Comparison of ENCODE assay signal across 8 cellular contexts in genomic region chr9:37801959-37802711, GRCh38. TPM values are rescaled to one million over a fixed set of nuclear protein-coding genes. Genes with fewer than 3 reads are reported as not detected.
DNase-seq lines count a peak whose midpoint lies in the region; ATAC-seq and TF ChIP-seq lines count a peak whose summit lies in the region.

No MANE protein-coding gene starts in this region.

- no peak for TF ChIP-seq CTCF in left lung (IDR thresholded peaks at IDR 0.05)

- H3K9me3 ChIP-seq in left lung (no peaks in the 10 kb centered on the region), thymus (ENCODE audit: control insufficient read depth) (no peaks in the 10 kb centered on the region)

- 84% methylated on average over 10 of the region's 10 CpGs for WGBS in thymus

- no peaks in the 10 kb centered on the region for H3K36me3 ChIP-seq in left lung
- peaks cover 3% of the 10 kb centered on the region for H3K36me3 ChIP-seq in thymus (ENCODE audit: control insufficient read depth, insufficient read depth)

- peak overlapping the region; percentile 94 for H3K4me3 Mint-ChIP-seq in activated CD4-positive, alpha-beta T cell treated with anti-CD3 and anti-CD28 coated beads, Interleukin-2, amount 10 ng/mL, durations not matched to agents 7 days and 5 days
- peak overlapping the region; percentile 91 for H3K4me3 Mint-ChIP-seq in activated naive CD8-positive, alpha-beta T cell treated with anti-CD3 and anti-CD28 coated beads, Interleukin-2, amount 10 ng/mL, durations not matched to agents 7 days and 5 days

- H3K4me3 ChIP-seq in left lung (peak overlapping the region; percentile 94 to 96), thymus (ENCODE audit: low read length) (peak overlapping the region; percentile 96)

- ATAC-seq in activated naive CD8-positive, alpha-beta T cell treated with anti-CD3 and anti-CD28 coated beads, Interleukin-2, amount 10 ng/mL, durations not matched to agents 7 days and 5 days (ENCODE audit: low read depth): no peak
- no peak for ATAC-seq in left lung
- ATAC-seq in HG02798 (IDR thresholded peaks at IDR 0.05; ENCODE audit: poor library complexity, unreplicated experiment): no peak

- H3K36me3 Mint-ChIP-seq in activated CD4-positive, alpha-beta T cell treated with anti-CD3 and anti-CD28 coated beads, Interleukin-2, amount 10 ng/mL, durations not matched to agents 7 days and 5 days (ENCODE audit: low read depth): peaks cover 15% of the 10 kb centered on the region
- H3K36me3 Mint-ChIP-seq in activated naive CD8-positive, alpha-beta T cell treated with anti-CD3 and anti-CD28 coated beads, Interleukin-2, amount 10 ng/mL, durations not matched to agents 7 days and 5 days: peaks cover 16% of the 10 kb centered on the region

- CTCF ChIA-PET in activated CD4-positive, alpha-beta T cell treated with anti-CD3 and anti-CD28 coated beads, Interleukin-2, amount 10 ng/mL, durations not matched to agents 7 days and 5 days (lab: Charles Lee): interaction anchor here (2.8 kb wide), 1 partner anchor 9 kb away, joined by 8 read pairs; no protein-coding TSS in a partner anchor

- no peaks in the 10 kb centered on the region for H3K27me3 ChIP-seq in left lung
- no peaks in the 10 kb centered on the region for H3K27me3 ChIP-seq in thymus (ENCODE audit: control insufficient read depth, insufficient read depth)

- peaks cover 45% of the 10 kb centered on the region for H3K4me1 Mint-ChIP-seq in activated CD4-positive, alpha-beta T cell treated with anti-CD3 and anti-CD28 coated beads, Interleukin-2, amount 10 ng/mL, durations not matched to agents 7 days and 5 days
- peaks cover 33% of the 10 kb centered on the region for H3K4me1 Mint-ChIP-seq in activated naive CD8-positive, alpha-beta T cell treated with anti-CD3 and anti-CD28 coated beads, Interleukin-2, amount 10 ng/mL, durations not matched to agents 7 days and 5 days

- H3K9me3 Mint-ChIP-seq in activated CD4-positive, alpha-beta T cell treated with anti-CD3 and anti-CD28 coated beads, Interleukin-2, amount 10 ng/mL, durations not matched to agents 7 days and 5 days: no peaks in the 10 kb centered on the region
- H3K9me3 Mint-ChIP-seq in activated naive CD8-positive, alpha-beta T cell treated with anti-CD3 and anti-CD28 coated beads, Interleukin-2, amount 10 ng/mL, durations not matched to agents 7 days and 5 days: no peaks in the 10 kb centered on the region

- H3K4me1 ChIP-seq in left lung: peaks cover 15 to 35% of the 10 kb centered on the region in 2 donors
- H3K4me1 ChIP-seq in thymus (ENCODE audit: control insufficient read depth, insufficient read depth, low read length): peaks cover 18% of the 10 kb centered on the region

- DNase-seq in activated CD4-positive, alpha-beta T cell treated with anti-CD3 and anti-CD28 coated beads, Interleukin-2, amount 10 ng/mL, durations not matched to agents 7 days and 5 days: no peak
- no peak for DNase-seq in activated CD4-positive, alpha-beta T cell treated with anti-CD3 and anti-CD28 coated beads, Interleukin-2, amount 50 U/mL, for 1 hour
- DNase-seq in activated naive CD8-positive, alpha-beta T cell treated with anti-CD3 and anti-CD28 coated beads, Interleukin-2, amount 10 ng/mL, durations not matched to agents 7 days and 5 days: no peak
- no peak for DNase-seq in left lung
- no peak for DNase-seq in AG08396 (ENCODE audit: low spot score)
- DNase-seq in stimulated activated CD4-positive, alpha-beta T cell treated with anti-CD3 and anti-CD28 coated beads, Interleukin-4, amount 100 ng/mL, for 4 hours: no peak

- intact Hi-C loops in left lung (cut with DNase I): no loop called here

- H3K27ac ChIP-seq in left lung (no peak overlapping the region), thymus (ENCODE audit: low read depth) (no peak overlapping the region)

- POLR2A ChIA-PET in activated CD4-positive, alpha-beta T cell treated with anti-CD3 and anti-CD28 coated beads, Interleukin-2, amount 10 ng/mL, durations not matched to agents 7 days and 5 days (lab: Charles Lee): interaction anchor here (2.0 kb wide), 1 partner anchor 18 kb away, joined by 7 read pairs; the partner anchor contains the start of gene EXOSC3
- POLR2A ChIA-PET in activated naive CD8-positive, alpha-beta T cell treated with anti-CD3 and anti-CD28 coated beads, Interleukin-2, amount 10 ng/mL, durations not matched to agents 7 days and 5 days (lab: Charles Lee): interaction anchor here (1.9 to 2.0 kb wide), 3 partner anchors 10 to 100 kb away, joined by 5 to 27 read pairs (median 10); partner anchors contain the start of genes EXOSC3 and SLC25A51

- H3K27ac Mint-ChIP-seq in activated CD4-positive, alpha-beta T cell treated with anti-CD3 and anti-CD28 coated beads, Interleukin-2, amount 10 ng/mL, durations not matched to agents 7 days and 5 days: peak overlapping the region; percentile 88
- H3K27ac Mint-ChIP-seq in activated naive CD8-positive, alpha-beta T cell treated with anti-CD3 and anti-CD28 coated beads, Interleukin-2, amount 10 ng/mL, durations not matched to agents 7 days and 5 days: peak overlapping the region; percentile 64

- no peaks in the 10 kb centered on the region for H3K27me3 Mint-ChIP-seq in activated CD4-positive, alpha-beta T cell treated with anti-CD3 and anti-CD28 coated beads, Interleukin-2, amount 10 ng/mL, durations not matched to agents 7 days and 5 days
- H3K27me3 Mint-ChIP-seq in activated naive CD8-positive, alpha-beta T cell treated with anti-CD3 and anti-CD28 coated beads, Interleukin-2, amount 10 ng/mL, durations not matched to agents 7 days and 5 days: no peaks in the 10 kb centered on the region

RNA-seq across cellular contexts. Expression of gene DCAF10, which starts 1.5 kb away (rescaled TPM):
- total RNA-seq in activated CD4-positive, alpha-beta T cell treated with anti-CD3 and anti-CD28 coated beads, Interleukin-2, amount 10 ng/mL, durations not matched to agents 7 days and 5 days: 10 to 100 TPM; 20.6 to 21.2 TPM
- total RNA-seq in activated naive CD8-positive, alpha-beta T cell treated with anti-CD3 and anti-CD28 coated beads, Interleukin-2, amount 10 ng/mL, durations not matched to agents 7 days and 5 days: 10 to 100 TPM; 19.5 to 19.8 TPM
- 10 to 100 TPM; 24.8 to 25.3 TPM for total RNA-seq in left lung
- 7.6 TPM for polyA plus RNA-seq in thymus

RNA-seq across cellular contexts. Expression of gene EXOSC3, which starts 17.3 kb away (rescaled TPM):
- total RNA-seq in activated CD4-positive, alpha-beta T cell treated with anti-CD3 and anti-CD28 coated beads, Interleukin-2, amount 10 ng/mL, durations not matched to agents 7 days and 5 days: 10 to 100 TPM; 77.5 to 84.0 TPM
- total RNA-seq in activated naive CD8-positive, alpha-beta T cell treated with anti-CD3 and anti-CD28 coated beads, Interleukin-2, amount 10 ng/mL, durations not matched to agents 7 days and 5 days: 10 to 100 TPM; 67.8 to 72.1 TPM
- total RNA-seq in left lung: 10 to 100 TPM; 25.6 to 34.5 TPM
- 38.9 TPM for polyA plus RNA-seq in thymus

RNA-seq across cellular contexts. Expression of gene TRMT10B, which starts 48.5 kb away (rescaled TPM):
- total RNA-seq in activated CD4-positive, alpha-beta T cell treated with anti-CD3 and anti-CD28 coated beads, Interleukin-2, amount 10 ng/mL, durations not matched to agents 7 days and 5 days: 10 to 100 TPM; 13.9 to 14.3 TPM
- total RNA-seq in activated naive CD8-positive, alpha-beta T cell treated with anti-CD3 and anti-CD28 coated beads, Interleukin-2, amount 10 ng/mL, durations not matched to agents 7 days and 5 days: 10 to 100 TPM; 17.4 to 21.4 TPM
- 1 to 10 TPM; 5.8 to 7.5 TPM for total RNA-seq in left lung
- polyA plus RNA-seq in thymus: 9.7 TPM
